39 cellular contexts compared by ENCODE assay signal in the genomic region with DNA sequence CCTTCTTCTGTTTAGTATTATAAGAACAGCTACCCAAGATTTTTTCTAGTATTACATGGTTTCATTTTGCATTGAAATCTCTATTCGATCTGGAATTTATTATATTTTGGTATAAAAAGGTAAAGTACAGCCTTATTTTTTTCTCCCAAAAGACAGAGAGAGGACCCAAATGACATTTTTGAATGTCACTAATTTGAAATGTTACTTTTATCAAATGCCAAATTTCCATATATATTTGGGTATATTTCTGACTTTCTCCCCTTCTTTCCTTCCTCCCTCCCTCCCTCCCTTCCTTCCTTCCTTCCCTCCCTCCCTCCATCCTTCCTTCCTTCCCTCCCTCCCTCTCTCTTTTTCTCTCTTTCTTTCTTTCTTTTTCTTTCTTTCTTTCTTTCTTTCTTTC. TPM values are rescaled to one million over a fixed set of nuclear protein-coding genes. Genes with fewer than 3 reads are reported as not detected.
"Had no signal": no experiment of that assay in that cellular context is flagged by ENCODE, and none has a peak within 500 bp of the region (broad histone marks: within the 10 kb centered on the region; RNA-seq: fewer than 3 reads in every experiment).

No MANE protein-coding gene starts in this region.

- H3K4me3 ChIP-seq: MG63 had no signal

- H3K36me3 ChIP-seq: MG63 had no signal

- H3K9me3 ChIP-seq: MG63 had no signal

- DNase-seq: Karpas-422, Kasumi-1, MG63, MM.1S, MV-4-11, NCI-H1048, NCI-H1092, NCI-H1092 treated with DMSO at 0.1 percent for 48 hours, NCI-H1105, NCI-H1105 treated with DMSO at 0.1 percent for 48 hours, NCI-H1417, NCI-H1417 treated with DMSO at 0.1 percent for 48 hours, NCI-H1436, NCI-H1436 treated with DMSO at 0.1 percent for 48 hours, NCI-H146, NCI-H1694, NCI-H1694 treated with DMSO at 0.1 percent for 48 hours, NCI-H187, NCI-H187 treated with DMSO at 0.1 percent for 48 hours, NCI-H1930, NCI-H2029, NCI-H2029 treated with DMSO at 0.1 percent for 48 hours, NCI-H2081, NCI-H2081 treated with DMSO at 0.1 percent for 48 hours, NCI-H2107, NCI-H2171, NCI-H2171 treated with DMSO at 0.1 percent for 48 hours, NCI-H2227 treated with DMSO at 0.1 percent for 48 hours, NCI-H226, NCI-H345, NCI-H446, NCI-H446 treated with DMSO at 0.1 percent for 48 hours, NCI-H510A, NCI-H510A treated with DMSO at 0.1 percent for 48 hours, NCI-H524 had no signal

RNA-seq across cellular contexts. Expression of a gene that starts 6.2 kb away (rescaled TPM):
- total RNA-seq: LHCN-M2, M059J, MCF 10A, NCI-H460 had no signal

RNA-seq across cellular contexts. Expression of a gene that starts 35.6 kb away (rescaled TPM):
- total RNA-seq: LHCN-M2, M059J, MCF 10A, NCI-H460 had no signal
